ENCODE assay signal across 7 cellular contexts in the genomic region with DNA sequence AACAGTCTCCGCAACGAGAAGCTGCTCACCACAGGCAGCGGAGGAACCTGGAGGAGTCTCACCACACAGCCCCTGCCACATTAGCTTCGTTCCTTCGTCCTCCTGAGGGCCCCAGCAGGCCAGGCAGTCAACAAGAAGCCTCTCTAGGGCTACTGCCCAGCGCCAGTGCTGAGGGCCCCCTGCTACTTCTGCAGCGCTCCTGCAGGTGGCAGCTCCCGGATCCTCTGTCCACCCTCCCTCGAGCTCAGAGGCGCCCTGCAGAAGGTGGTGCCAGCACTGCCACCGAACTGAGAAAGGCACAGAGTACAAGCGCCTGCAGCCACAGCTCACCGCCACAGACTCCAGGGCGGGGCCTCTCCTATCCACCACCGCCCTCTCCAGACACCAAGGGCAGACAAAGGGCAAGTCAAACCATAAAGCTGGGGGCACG. TPM values are rescaled to one million over a fixed set of nuclear protein-coding genes. Genes with fewer than 3 reads are reported as not detected.
DNase-seq lines count a peak whose midpoint lies in the region; ATAC-seq, FAIRE-seq and TF ChIP-seq lines count a peak whose summit lies in the region.

No MANE protein-coding gene starts in this region.

- H3K27me3 Mint-ChIP-seq in activated CD8-positive, alpha-beta memory T cell treated with anti-CD3 and anti-CD28 coated beads, Interleukin-2, amount 10 ng/mL, durations not matched to agents 7 days and 5 days, result no peaks in the 10 kb centered on the region

- peak overlapping the region; percentile 84 for H3K27ac Mint-ChIP-seq in activated CD8-positive, alpha-beta memory T cell treated with anti-CD3 and anti-CD28 coated beads, Interleukin-2, amount 10 ng/mL, durations not matched to agents 7 days and 5 days

- H3K4me3 Mint-ChIP-seq in activated CD8-positive, alpha-beta memory T cell treated with anti-CD3 and anti-CD28 coated beads, Interleukin-2, amount 10 ng/mL, durations not matched to agents 7 days and 5 days, result peak overlapping the region; percentile 29

- ATAC-seq in activated CD8-positive, alpha-beta memory T cell treated with anti-CD3 and anti-CD28 coated beads, Interleukin-2, amount 10 ng/mL, durations not matched to agents 7 days and 5 days, result peak; percentile 54
- ATAC-seq in left colon (peak; percentile 77), HG03565 (IDR thresholded peaks at IDR 0.05; ENCODE audit: unreplicated experiment) (no peak)

- H3K9me3 ChIP-seq in OCI-LY7 (ENCODE audit: low read length), result no peaks in the 10 kb centered on the region
- no peaks in the 10 kb centered on the region for H3K9me3 ChIP-seq in SJCRH30 (replicated peaks)

- no peak for FAIRE-seq in GM12891 (lab: Jason Lieb, UNC)

- no peak for TF ChIP-seq POLR2A in GM12891 (IDR thresholded peaks at IDR 0.05; ENCODE audit: low read depth, low read length)

- no peaks in the 10 kb centered on the region for H3K9me2 ChIP-seq in OCI-LY7 (ENCODE audit: insufficient read depth, low read length)

- no peaks in the 10 kb centered on the region for H4K20me1 ChIP-seq in OCI-LY7 (ENCODE audit: insufficient read depth, low read length)

- no TSS peak for BruUV-seq in OCI-LY7 (replicated peaks; lab: Mats Ljungman, UMichigan)

- intact Hi-C loops in OCI-LY7 (cut with micrococcal nuclease; ENCODE audit: unreplicated experiment), result no loop called here
- intact Hi-C loops in left colon (cut with DNase I, micrococcal nuclease), result loop anchor here in 1 of 2 donors (5.0 kb wide), 1 partner anchor 227 kb away; no protein-coding TSS in a partner anchor

- H3K4me1 Mint-ChIP-seq in activated CD8-positive, alpha-beta memory T cell treated with anti-CD3 and anti-CD28 coated beads, Interleukin-2, amount 10 ng/mL, durations not matched to agents 7 days and 5 days, result peaks cover 85% of the 10 kb centered on the region

- peaks cover 26% of the 10 kb centered on the region for H3K36me3 Mint-ChIP-seq in activated CD8-positive, alpha-beta memory T cell treated with anti-CD3 and anti-CD28 coated beads, Interleukin-2, amount 10 ng/mL, durations not matched to agents 7 days and 5 days

- no peaks in the 10 kb centered on the region for H3K27me3 ChIP-seq in SJCRH30

- no peak overlapping the region for H2AFZ ChIP-seq in OCI-LY7 (ENCODE audit: low read length)

- POLR2A ChIA-PET in OCI-LY7 (lab: Charles Lee), result interaction anchor here (0.5 to 1.6 kb wide), 2 partner anchors 137 to 1351 kb away, joined by 3 to 5 read pairs; no protein-coding TSS in a partner anchor

- H3K4me3 ChIP-seq in OCI-LY7 (ENCODE audit: low read depth, low read length, poor library complexity, severe bottlenecking) (no peak overlapping the region), SJCRH30 (no peak overlapping the region)

- H3K4me2 ChIP-seq in OCI-LY7 (ENCODE audit: low read length), result no peak overlapping the region

- no peaks in the 10 kb centered on the region for H3K79me2 ChIP-seq in OCI-LY7 (ENCODE audit: insufficient read depth, low read depth, low read length)

- TF ChIP-seq CTCF in OCI-LY7 (conservative IDR thresholded peaks at IDR 0.05; ENCODE audit: low read length), result 0 out of 2 replicates have a peak, but pooled peaks have one; percentile 15

- DNase-seq in OCI-LY7 (ENCODE audit: low spot score) (no peak), left colon (peak; percentile 88 to 91), GM12891 (ENCODE audit: insufficient read length, low spot score) (no peak), SJCRH30 (no peak)
- peak; percentile 90 for DNase-seq in activated CD8-positive, alpha-beta memory T cell treated with anti-CD3 and anti-CD28 coated beads, Interleukin-2, amount 10 ng/mL, durations not matched to agents 7 days and 5 days
- DNase-seq in stimulated activated naive CD4-positive, alpha-beta T cell treated with Interleukin-2 at 50 U/mL for 16 hours (lab: John Stamatoyannopoulos, UW), result peak; percentile 62

- CTCF ChIA-PET in OCI-LY7 (lab: Charles Lee; ENCODE audit: unreplicated experiment), result no interaction called here
- CTCF ChIA-PET in activated CD8-positive, alpha-beta memory T cell treated with anti-CD3 and anti-CD28 coated beads, Interleukin-2, amount 10 ng/mL, durations not matched to agents 7 days and 5 days (lab: Charles Lee), result interaction anchor here (0.8 to 8.1 kb wide), 18 partner anchors 9 to 232 kb away, joined by 3 to 116 read pairs (median 4); a partner anchor contains a TSS

- no peaks in the 10 kb centered on the region for H3K9me3 Mint-ChIP-seq in activated CD8-positive, alpha-beta memory T cell treated with anti-CD3 and anti-CD28 coated beads, Interleukin-2, amount 10 ng/mL, durations not matched to agents 7 days and 5 days (ENCODE audit: low read depth)

- H3K36me3 ChIP-seq in OCI-LY7 (ENCODE audit: insufficient read depth, low read length) (peaks cover 26% of the 10 kb centered on the region), SJCRH30 (no peaks in the 10 kb centered on the region)

- H3K27ac ChIP-seq in OCI-LY7 (ENCODE audit: low read depth, low read length, poor library complexity, severe bottlenecking) (no peak overlapping the region), SJCRH30 (no peak overlapping the region)

- H3K4me1 ChIP-seq in OCI-LY7 (ENCODE audit: insufficient read depth, low read length, poor library complexity, severe bottlenecking) (peaks cover 53% of the 10 kb centered on the region), SJCRH30 (peaks cover 36% of the 10 kb centered on the region)

TF ChIP-seq in GM12891, 5 proteins besides CTCF, POLR2A, EP300 and RAD21:
- TF ChIP-seq POLR2AphosphoS5 (IDR thresholded peaks at IDR 0.05; ENCODE audit: low read depth, low read length) (no peak), TAF1 (IDR thresholded peaks at IDR 0.05; ENCODE audit: low read depth, low read length) (no peak), POU2F2 (IDR thresholded peaks at IDR 0.05; ENCODE audit: low read depth, low read length) (no peak), SPI1 (IDR thresholded peaks at IDR 0.05; ENCODE audit: low read depth, low read length) (no peak), PAX5 (IDR thresholded peaks at IDR 0.05; ENCODE audit: insufficient read depth, low read length, severe bottlenecking) (no peak)

RNA-seq across cellular contexts. Expression of a gene that starts 27.3 kb away (rescaled TPM):
- 12.4 and 14.2 TPM in 2 replicates for total RNA-seq in OCI-LY7 (2014; rRNA removed; shearing (Covaris generic))
- total RNA-seq in OCI-LY7 (2022), result 14.5 and 24.3 TPM in 2 replicates
- total RNA-seq in activated CD8-positive, alpha-beta memory T cell treated with anti-CD3 and anti-CD28 coated beads, Interleukin-2, amount 10 ng/mL, durations not matched to agents 7 days and 5 days, result 10 to 100 TPM; 14.8 to 18.2 TPM
- total RNA-seq in left colon, result 1 to 10 TPM; 8.8 to 9.6 TPM
- polyA plus RNA-seq in GM12891 (2012; ENCODE audit: low read depth, missing spikeins), result 1.9 TPM
- 4.3 and 4.9 TPM in 2 replicates for total RNA-seq in SJCRH30 (2014; rRNA removed; shearing (Covaris generic))

RNA-seq across cellular contexts. Expression of a gene that starts 38.0 kb away (rescaled TPM):
- total RNA-seq in OCI-LY7 (2014; rRNA removed; shearing (Covaris generic)), result 51.1 and 52.1 TPM in 2 replicates
- total RNA-seq in OCI-LY7 (2022) (84.0 and 89.4 TPM in 2 replicates), left colon (10 to 100 TPM; 44.4 to 44.7 TPM)
- total RNA-seq in activated CD8-positive, alpha-beta memory T cell treated with anti-CD3 and anti-CD28 coated beads, Interleukin-2, amount 10 ng/mL, durations not matched to agents 7 days and 5 days, result 10 to 100 TPM; 75.9 to 94.0 TPM
- polyA plus RNA-seq in GM12891 (2012; ENCODE audit: low read depth, missing spikeins), result 81.9 TPM
- total RNA-seq in SJCRH30 (2014; rRNA removed; shearing (Covaris generic)), result 38.3 and 39.5 TPM in 2 replicates

Comparison
In these comparisons a context has a peak if more than half of its experiments do, and no peak if none do; other contexts are left out.
1. DNase-seq: peak in activated CD8-positive, alpha-beta memory T cell treated with anti-CD3 and anti-CD28 coated beads, Interleukin-2, amount 10 ng/mL, durations not matched to agents 7 days and 5 days (single experiment), left colon (2 of 2) and stimulated activated naive CD4-positive, alpha-beta T cell treated with Interleukin-2 at 50 U/mL for 16 hours (single experiment); none in OCI-LY7 (single experiment), GM12891 (single experiment) and SJCRH30 (0 of 2).